In genomic region chr13:106536244-106537034, GRCh38 we compare ENCODE assay signal across 8 cellular contexts. TPM values are rescaled to one million over a fixed set of nuclear protein-coding genes. Genes with fewer than 3 reads are reported as not detected.
DNase-seq lines count a peak whose midpoint lies in the region; ATAC-seq, FAIRE-seq and TF ChIP-seq lines count a peak whose summit lies in the region.

No MANE protein-coding gene starts in this region.

- peaks cover 24% of the 10 kb centered on the region for H3K4me1 Mint-ChIP-seq in HFFc6 (ENCODE audit: low read depth)
- peaks cover 18% of the 10 kb centered on the region for H3K4me1 Mint-ChIP-seq in T-helper 1 cell treated with Interleukin-12 subunit alpha and Interleukin-12 subunit beta and Interleukin-4 antibody, amounts not matched to agents 30 μg/mL and 1 μg/mL, for 36 hours (ENCODE audit: low read depth)

- ATAC-seq in left ventricle myocardium superior, result peak; percentile 81

- FAIRE-seq in urothelium cell line (lab: Jason Lieb, UNC), result no peak

- no peaks in the 10 kb centered on the region; the same call in 1 of the 2 replicates for H3K27me3 Mint-ChIP-seq in HFFc6 (ENCODE audit: insufficient read depth)
- peaks cover 36% of the 10 kb centered on the region for H3K27me3 Mint-ChIP-seq in T-helper 1 cell treated with Interleukin-12 subunit alpha and Interleukin-12 subunit beta and Interleukin-4 antibody, amounts not matched to agents 30 μg/mL and 1 μg/mL, for 36 hours (ENCODE audit: low read depth)

- peak; percentile 82 for DNase-seq in GM10266 (ENCODE audit: extremely low spot score)
- peak; percentile 59 for DNase-seq in HFFc6
- peak; percentile 89 for DNase-seq in NCI-H1092 (lab: John Stamatoyannopoulos, UW)
- peak; percentile 81 for DNase-seq in amniotic stem cell (lab: John Stamatoyannopoulos, UW)
- DNase-seq in left ventricle myocardium superior, result peak; percentile 96
- DNase-seq in pulmonary artery endothelial cell (ENCODE audit: low read depth, low spot score), result peak; percentile 75
- peak; percentile 14 for DNase-seq in urothelium cell line (ENCODE audit: low spot score)

- TF ChIP-seq CTCF in GM10266 (IDR thresholded peaks at IDR 0.05; ENCODE audit: control insufficient read depth, insufficient read depth, low read depth, missing control alignments), result peak; percentile 97
- peak; percentile 99 for TF ChIP-seq CTCF in HFFc6 (IDR thresholded peaks at IDR 0.05)

- H3K27ac Mint-ChIP-seq in HFFc6, result peak overlapping the region; percentile 75
- H3K27ac Mint-ChIP-seq in T-helper 1 cell treated with Interleukin-12 subunit alpha and Interleukin-12 subunit beta and Interleukin-4 antibody, amounts not matched to agents 30 μg/mL and 1 μg/mL, for 36 hours, result peak overlapping the region; percentile 82

- H3K9me3 Mint-ChIP-seq in HFFc6, result no peaks in the 10 kb centered on the region
- H3K9me3 Mint-ChIP-seq in T-helper 1 cell treated with Interleukin-12 subunit alpha and Interleukin-12 subunit beta and Interleukin-4 antibody, amounts not matched to agents 30 μg/mL and 1 μg/mL, for 36 hours, result no peaks in the 10 kb centered on the region

- H3K4me3 Mint-ChIP-seq in HFFc6, result peak overlapping the region; percentile 93
- peak overlapping the region; percentile 95 for H3K4me3 Mint-ChIP-seq in T-helper 1 cell treated with Interleukin-12 subunit alpha and Interleukin-12 subunit beta and Interleukin-4 antibody, amounts not matched to agents 30 μg/mL and 1 μg/mL, for 36 hours

- intact Hi-C loops in left ventricle myocardium superior (cut with micrococcal nuclease), result loop anchor here (10.0 kb wide), 1 partner anchor 1962 kb away; no protein-coding TSS in a partner anchor

- peaks cover 17% of the 10 kb centered on the region for H3K36me3 Mint-ChIP-seq in HFFc6 (ENCODE audit: low read depth)
- peaks cover 8% of the 10 kb centered on the region for H3K36me3 Mint-ChIP-seq in T-helper 1 cell treated with Interleukin-12 subunit alpha and Interleukin-12 subunit beta and Interleukin-4 antibody, amounts not matched to agents 30 μg/mL and 1 μg/mL, for 36 hours (ENCODE audit: low read depth)

RNA-seq across cellular contexts. Expression of gene EFNB2, which starts 1.0 kb away (rescaled TPM):
- total RNA-seq in HFFc6 (2021; fragmentation: NEBNext Ultra II Directional; extraction: Animal tissue kit (Norgen Biotek cat#: 25700)), result 10 to 100 TPM in 5 of 6 experiments, 1 to 10 TPM in 1; 8.1 to 32.5 (median 30.6) TPM
- total RNA-seq in left ventricle myocardium superior, result 9.2 TPM
- 31.4 and 77.6 TPM in 2 replicates for total RNA-seq in pulmonary artery endothelial cell

RNA-seq across cellular contexts. Expression of gene ARGLU1, which starts 31.5 kb away (rescaled TPM):
- total RNA-seq in HFFc6 (2021; fragmentation: NEBNext Ultra II Directional; extraction: Animal tissue kit (Norgen Biotek cat#: 25700)), result 10 to 100 TPM; 30.3 to 39.4 (median 38.0) TPM
- total RNA-seq in left ventricle myocardium superior (32.4 TPM), pulmonary artery endothelial cell (44.0 and 44.9 TPM in 2 replicates)

Comparison
In these comparisons a context has a peak if more than half of its experiments do, and no peak if none do; other contexts are left out.
1. Peak in every context shown above with its lines: DNase-seq and ATAC-seq.
2. DNase-seq: peak in every context shown above with its lines; median percentile 96 in left ventricle myocardium superior; 89 in NCI-H1092; 82 in GM10266; 81 in amniotic stem cell; 75 in pulmonary artery endothelial cell; 59 in HFFc6; 14 in urothelium cell line.